ENCODE assay signal across 8 cellular contexts in the genomic region with DNA sequence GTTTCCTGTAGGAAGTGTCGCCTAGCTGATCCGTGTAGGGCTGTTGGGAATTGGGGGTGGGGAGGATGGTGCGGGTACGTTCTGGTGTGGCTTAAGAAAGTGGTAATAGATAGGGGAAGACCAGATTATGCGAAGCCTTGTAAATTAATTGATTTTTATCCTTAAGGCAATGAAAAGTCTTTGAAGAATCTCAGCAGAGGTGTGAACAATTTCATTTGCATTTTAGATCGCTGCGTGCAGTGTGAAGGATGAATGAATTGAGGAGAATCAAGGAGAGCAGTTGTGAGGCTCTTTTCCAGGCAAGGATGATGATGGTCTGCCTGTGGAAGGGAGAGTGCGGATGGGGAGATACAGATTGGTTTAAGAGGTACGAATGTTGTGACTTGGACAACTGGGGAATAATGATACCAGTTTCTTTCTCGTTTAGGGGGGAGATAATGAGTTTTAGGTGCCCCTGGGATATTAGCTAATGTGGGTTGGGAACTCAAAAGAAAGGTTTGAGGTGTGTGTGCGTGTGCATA. TPM values are rescaled to one million over a fixed set of nuclear protein-coding genes. Genes with fewer than 3 reads are reported as not detected.
DNase-seq lines count a peak whose midpoint lies in the region; ATAC-seq and TF ChIP-seq lines count a peak whose summit lies in the region.

No MANE protein-coding gene starts in this region.

- DNase-seq in LHCN-M2 (ENCODE audit: low read depth) (peak; percentile 8), osteoblast (ENCODE audit: insufficient read length, low spot score, missing footprints) (no peak), SW 1271 (lab: John Stamatoyannopoulos, UW) (no peak), AG08395 (ENCODE audit: low spot score) (no peak)
- no peak for DNase-seq in effector CD8-positive, alpha-beta T cell (lab: John Stamatoyannopoulos, UW)

- H3K9ac ChIP-seq in ES-I3 (ENCODE audit: low read depth, low read length) (peak overlapping the region; percentile 76), duodenal mucosa (ENCODE audit: low read depth in 1 of 2, low read length in 2 of 2) (peak overlapping the region; percentile 88 to 97)

- TF ChIP-seq CTCF in osteoblast (IDR thresholded peaks at IDR 0.05; ENCODE audit: extremely low read depth, low read depth, low read length) = no peak

- H3K4me3 ChIP-seq in duodenal mucosa (ENCODE audit: low read depth in 1 of 2, low read length in 2 of 2) (peak overlapping the region; percentile 73 to 96), osteoblast (ENCODE audit: insufficient read depth, low read length) (peak overlapping the region; percentile 100)

- H3K36me3 ChIP-seq in ES-I3 (ENCODE audit: insufficient read depth, low read length) (peaks cover 11% of the 10 kb centered on the region; the same call in 1 of the 2 replicates), duodenal mucosa (ENCODE audit: control insufficient read depth in 1 of 2, insufficient read depth in 2 of 2, low read length in 2 of 2) (peaks cover 7 to 15% of the 10 kb centered on the region in 2 donors), osteoblast (ENCODE audit: insufficient read depth, low read length) (peaks cover 15% of the 10 kb centered on the region)

- peaks cover 11% of the 10 kb centered on the region for H4K20me1 ChIP-seq in osteoblast (ENCODE audit: insufficient read depth, low read length)

- peaks cover 66% of the 10 kb centered on the region for H3K79me2 ChIP-seq in osteoblast (ENCODE audit: insufficient read depth, low read length)

- H3K27ac ChIP-seq in duodenal mucosa (ENCODE audit: low read depth, low read length) = peak overlapping the region; percentile 90
- peak overlapping the region; percentile 96 for H3K27ac ChIP-seq in osteoblast (ENCODE audit: low read depth, low read length)

- no peaks in the 10 kb centered on the region for H3K9me3 ChIP-seq in ES-I3 (ENCODE audit: control insufficient read depth, insufficient read depth, low read length)
- H3K9me3 ChIP-seq in duodenal mucosa (ENCODE audit: control insufficient read depth in 1 of 2, low read length in 2 of 2) = no peaks in the 10 kb centered on the region
- H3K9me3 ChIP-seq in osteoblast (ENCODE audit: low read depth, low read length) = no peaks in the 10 kb centered on the region

- H3K27me3 ChIP-seq in duodenal mucosa (ENCODE audit: control insufficient read depth in 1 of 2, insufficient read depth in 2 of 2, low read length in 2 of 2) (no peaks in the 10 kb centered on the region), osteoblast (ENCODE audit: insufficient read depth, low read length) (no peaks in the 10 kb centered on the region)

- H3K4me1 ChIP-seq in ES-I3 (ENCODE audit: insufficient read depth, low read length) (peaks cover 8% of the 10 kb centered on the region; the same call in 1 of the 2 replicates), duodenal mucosa (ENCODE audit: control insufficient read depth in 1 of 2, insufficient read depth in 2 of 2, low read length in 2 of 2) (peaks cover 16 to 26% of the 10 kb centered on the region in 2 donors), osteoblast (ENCODE audit: insufficient read depth, low read length) (peaks cover 20% of the 10 kb centered on the region)

- H2AFZ ChIP-seq in osteoblast (ENCODE audit: low read length) = peak overlapping the region; percentile 100

- ATAC-seq in GM21717 (IDR thresholded peaks at IDR 0.05; ENCODE audit: unreplicated experiment) = no peak

- H3K4me2 ChIP-seq in osteoblast (ENCODE audit: insufficient read depth, low read length) = peak overlapping the region; percentile 99

RNA-seq across cellular contexts. Expression of a gene that starts 0.8 kb away (rescaled TPM):
- total RNA-seq in LHCN-M2 (2014; rRNA removed) (27.7 and 29.6 TPM in 2 replicates), osteoblast (36.6 and 41.0 TPM in 2 replicates)
- polyA plus RNA-seq in LHCN-M2 (2012) = 29.1 TPM

RNA-seq across cellular contexts. Expression of a gene that starts 15.4 kb away (rescaled TPM):
- total RNA-seq in LHCN-M2 (2014; rRNA removed) = 25.6 and 28.4 TPM in 2 replicates
- 41.1 TPM for polyA plus RNA-seq in LHCN-M2 (2012)
- 23.9 and 28.0 TPM in 2 replicates for total RNA-seq in osteoblast

RNA-seq across cellular contexts. Expression of a gene that starts 15.4 kb away (rescaled TPM):
- total RNA-seq in LHCN-M2 (2014; rRNA removed) (58.6 and 87.5 TPM in 2 replicates), osteoblast (17.7 and 27.9 TPM in 2 replicates)
- polyA plus RNA-seq in LHCN-M2 (2012) = 131 TPM

RNA-seq across cellular contexts. Expression of a gene that starts 20.5 kb away (rescaled TPM):
- total RNA-seq in LHCN-M2 (2014; rRNA removed) = 50.0 and 90.6 TPM in 2 replicates
- polyA plus RNA-seq in LHCN-M2 (2012) = 130 TPM
- 87.5 and 95.2 TPM in 2 replicates for total RNA-seq in osteoblast

RNA-seq across cellular contexts. Expression of a gene that starts 26.0 kb away (rescaled TPM):
- total RNA-seq in LHCN-M2 (2014; rRNA removed) (9.1 and 15.3 TPM in 2 replicates), osteoblast (8.0 and 9.1 TPM in 2 replicates)
- polyA plus RNA-seq in LHCN-M2 (2012) = 11.2 TPM
